Comparison of ENCODE assay signal across 8 cellular contexts in genomic region chr16:21952793-21953540, GRCh38.
DNase-seq lines count a peak whose midpoint lies in the region; ATAC-seq lines count a peak whose summit lies in the region.

UQCRC2 (plus strand) TSS chr16:21953361; CDS start chr16:21953424, 63 bp downstream.

- no peaks in the 10 kb centered on the region for H3K27me3 Mint-ChIP-seq in activated naive CD4-positive, alpha-beta T cell treated with anti-CD3 and anti-CD28 coated beads, Interleukin-2, amount 10 ng/mL, durations not matched to agents 7 days and 5 days

- H3K9me3 Mint-ChIP-seq in activated naive CD4-positive, alpha-beta T cell treated with anti-CD3 and anti-CD28 coated beads, Interleukin-2, amount 10 ng/mL, durations not matched to agents 7 days and 5 days: no peaks in the 10 kb centered on the region

- CTCF ChIA-PET in activated naive CD4-positive, alpha-beta T cell treated with anti-CD3 and anti-CD28 coated beads, Interleukin-2, amount 10 ng/mL, durations not matched to agents 7 days and 5 days (lab: Charles Lee): interaction anchor here (1.1 to 2.3 kb wide), 3 partner anchors 124 to 236 kb away, joined by 3 to 15 read pairs (median 4); no protein-coding TSS in a partner anchor

- H3K36me3 Mint-ChIP-seq in activated naive CD4-positive, alpha-beta T cell treated with anti-CD3 and anti-CD28 coated beads, Interleukin-2, amount 10 ng/mL, durations not matched to agents 7 days and 5 days: peaks cover 25% of the 10 kb centered on the region

- DNase-seq in NCI-H1048 (lab: John Stamatoyannopoulos, UW) (peak; percentile 22), SK-N-MC (ENCODE audit: low read depth, low spot score) (peak; percentile 94), globus pallidus (ENCODE audit: low spot score) (peak; percentile 94), nucleus accumbens (lab: John Stamatoyannopoulos, UW) (peak; percentile 54 to 96 (median 88)), superior temporal gyrus (ENCODE audit: extremely low spot score) (peak; percentile 98)
- DNase-seq in activated naive CD4-positive, alpha-beta T cell treated with anti-CD3 and anti-CD28 coated beads, Interleukin-2, amount 10 ng/mL, durations not matched to agents 7 days and 5 days: peak; percentile 91

- H3K4me1 Mint-ChIP-seq in activated naive CD4-positive, alpha-beta T cell treated with anti-CD3 and anti-CD28 coated beads, Interleukin-2, amount 10 ng/mL, durations not matched to agents 7 days and 5 days: peaks cover 67% of the 10 kb centered on the region

- peak within 1 kb of the TSS; percentile 97 for H3K27ac Mint-ChIP-seq in activated naive CD4-positive, alpha-beta T cell treated with anti-CD3 and anti-CD28 coated beads, Interleukin-2, amount 10 ng/mL, durations not matched to agents 7 days and 5 days

- peak within 1 kb of the TSS; percentile 97 for H3K27ac ChIP-seq in SK-N-MC

- peak within 1 kb of the TSS; percentile 99 for H3K4me3 Mint-ChIP-seq in activated naive CD4-positive, alpha-beta T cell treated with anti-CD3 and anti-CD28 coated beads, Interleukin-2, amount 10 ng/mL, durations not matched to agents 7 days and 5 days

- H3K4me3 ChIP-seq in GM08714 (ENCODE audit: low read length): peak within 1 kb of the TSS; percentile 92
- H3K4me3 ChIP-seq in SK-N-MC: peak within 1 kb of the TSS; percentile 85

- H3K36me3 ChIP-seq in SK-N-MC (ENCODE audit: insufficient read depth, low read length): peaks cover 29% of the 10 kb centered on the region

- H3K9me3 ChIP-seq in SK-N-MC (ENCODE audit: low read depth, low read length): no peaks in the 10 kb centered on the region

- H3K9ac ChIP-seq in SK-N-MC (ENCODE audit: insufficient read length): peak within 1 kb of the TSS; percentile 97

- ATAC-seq in HG02588 (IDR thresholded peaks at IDR 0.05; ENCODE audit: unreplicated experiment): peak; percentile 85

Comparison
In these comparisons a context has a peak if more than half of its experiments do, and no peak if none do; other contexts are left out.
1. Peak in every context shown above with its lines: DNase-seq, ATAC-seq, H3K4me3 ChIP-seq and H3K27ac ChIP-seq.
2. DNase-seq: peak in every context shown above with its lines; median percentile 98 in superior temporal gyrus; 94 in SK-N-MC; 94 in globus pallidus; 91 in activated naive CD4-positive, alpha-beta T cell treated with anti-CD3 and anti-CD28 coated beads, Interleukin-2, amount 10 ng/mL, durations not matched to agents 7 days and 5 days; 88 in nucleus accumbens; 22 in NCI-H1048.